ENCODE assay signal across 9 cellular contexts in the genomic region with DNA sequence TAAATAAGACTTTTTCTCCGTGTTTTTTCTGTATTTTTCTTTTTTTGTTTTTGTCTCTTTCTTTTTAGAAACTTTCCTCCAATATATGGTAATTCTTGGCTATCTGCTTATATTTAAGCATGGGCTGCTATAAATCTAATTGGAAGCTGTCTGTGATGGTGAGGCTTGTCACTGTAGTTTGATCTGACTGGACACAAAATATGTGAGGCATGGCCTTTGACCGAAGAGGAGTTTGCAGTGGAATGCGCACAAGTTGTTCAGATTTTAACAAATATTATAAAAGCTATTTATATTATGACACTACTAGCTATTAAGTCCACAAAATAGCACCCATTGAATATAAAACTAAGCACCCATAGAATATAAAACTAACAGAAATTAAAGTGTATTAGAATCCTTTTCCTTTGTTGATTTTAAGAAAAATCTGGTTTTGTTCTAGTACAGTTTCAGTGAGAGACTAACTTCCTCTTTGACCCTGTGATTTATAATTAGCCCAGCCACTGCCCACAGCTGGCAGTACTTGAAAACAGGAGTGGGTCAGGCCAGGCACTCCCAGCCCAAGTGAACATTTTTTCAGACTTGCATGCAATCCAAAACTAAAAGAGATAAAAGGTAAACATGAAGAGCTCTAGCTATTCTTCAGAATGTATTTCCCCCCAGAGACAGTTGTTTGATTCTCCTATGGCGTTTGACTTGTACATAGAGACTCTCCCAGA.
A peak's percentile ranks its signal among the peaks of the same experiment; 100 is the strongest.
DNase-seq lines count a peak whose midpoint lies in the region; ATAC-seq lines count a peak whose summit lies in the region.
"Had no signal": no experiment of that assay in that cellular context is flagged by ENCODE, and none has a peak within 500 bp of the region (broad histone marks: within the 10 kb centered on the region; RNA-seq: fewer than 3 reads in every experiment).

No MANE protein-coding gene starts in this region.

- peak overlapping the region; percentile 42 for H3K27ac ChIP-seq in layer of hippocampus (ENCODE audit: low read depth, low read length)

- peak; percentile 69 for ATAC-seq in GM21528 (IDR thresholded peaks at IDR 0.05; ENCODE audit: low FRiP score, unreplicated experiment)
- ATAC-seq in HG03571 (IDR thresholded peaks at IDR 0.05; ENCODE audit: unreplicated experiment): peak; percentile 77
- ATAC-seq in HG02884 (IDR thresholded peaks at IDR 0.05; ENCODE audit: unreplicated experiment): no peak

- DNase-seq in EH (ENCODE audit: low read depth) (peak; percentile 34), DMS79 treated with DMSO at 0.1 percent for 48 hours (lab: John Stamatoyannopoulos, UW) (no peak), T-helper 1 cell (no peak)
- no peak for DNase-seq in stimulated activated CD8-positive, alpha-beta memory T cell treated with anti-CD3 and anti-CD28 coated beads, Interleukin-4, amount 100 ng/mL, for 48 hours
- DNase-seq: activated CD8-positive, alpha-beta memory T cell treated with anti-CD3 and anti-CD28 coated beads for 24 hours had no signal

- H3K27me3 ChIP-seq in layer of hippocampus (ENCODE audit: control insufficient read depth, insufficient read depth, low read length): no peaks in the 10 kb centered on the region
